In the genomic region with DNA sequence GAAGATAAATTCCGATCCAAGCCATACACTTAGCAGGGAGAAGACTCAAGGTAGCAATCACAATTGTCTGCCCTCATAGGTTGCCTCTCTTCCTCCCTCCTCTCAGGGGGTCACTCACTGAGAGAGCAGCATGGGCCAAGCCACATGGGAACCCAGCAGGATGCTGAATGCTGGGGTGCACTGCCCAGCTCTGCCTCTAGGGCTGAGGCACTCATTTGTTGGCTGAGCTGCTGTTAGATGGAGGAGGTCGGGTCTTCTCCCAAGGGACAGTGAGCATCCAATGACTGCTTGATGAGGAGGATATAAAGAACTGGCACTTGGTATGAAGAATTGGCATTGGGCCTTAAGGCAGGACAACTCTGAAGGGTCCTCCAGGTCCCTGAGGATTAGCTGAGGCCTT, we compare ENCODE assay signal across 10 cellular contexts.
A peak's percentile ranks its signal among the peaks of the same experiment; 100 is the strongest.
DNase-seq lines count a peak whose midpoint lies in the region; ATAC-seq, FAIRE-seq and TF ChIP-seq lines count a peak whose summit lies in the region.
"Had no signal": no experiment of that assay in that cellular context is flagged by ENCODE, and none has a peak within 500 bp of the region (broad histone marks: within the 10 kb centered on the region; RNA-seq: fewer than 3 reads in every experiment).

No MANE protein-coding gene starts in this region.

- no peak overlapping the region for H2BK15ac ChIP-seq in H1 (ENCODE audit: low read length)

- peaks cover 0 to 6% (median 0%) of the 10 kb centered on the region in 4 experiments; a peak in 1 of 7 replicates for H3K4me1 ChIP-seq in H1 (replicated peaks in 1 of 4; ENCODE audit: control insufficient read depth in 3 of 4, insufficient read depth in 4 of 4, low read length in 3 of 4)
- no peaks in the 10 kb centered on the region for H3K4me1 ChIP-seq in uterus
- H3K4me1 ChIP-seq: left lung had no signal

- ATAC-seq in stimulated activated naive CD8-positive, alpha-beta T cell treated with anti-CD3 and anti-CD28 coated beads, Interleukin-15, amount 100 ng/mL, for 72 hours: peak; percentile 53
- ATAC-seq in stimulated activated naive CD8-positive, alpha-beta T cell treated with anti-CD3 and anti-CD28 coated beads, Interleukin-15, Interleukin-2, amounts not matched to agents 100 U/mL and 50 U/mL, for 24 hours: no peak
- ATAC-seq: left lung had no signal

- no peaks in the 10 kb centered on the region for H3K23me2 ChIP-seq in H1 (ENCODE audit: low read depth, low read length)

- intact Hi-C loops in posterior vena cava (cut with DNase I) (no loop called here), uterus (cut with DNase I; ENCODE audit: low total_unique reads) (no loop called here)

- H3K27ac ChIP-seq in H1 (ENCODE audit: low read depth, low read length) (no peak overlapping the region), uterus (no peak overlapping the region)
- H3K27ac ChIP-seq: left lung, SJSA1 had no signal

- no peak for DNase-seq in stimulated activated naive CD8-positive, alpha-beta T cell treated with anti-CD3 and anti-CD28 coated beads, Interleukin-15, amount 100 ng/mL, for 72 hours
- no peak for DNase-seq in stimulated activated naive CD8-positive, alpha-beta T cell treated with anti-CD3 and anti-CD28 coated beads, Interleukin-15, Interleukin-2, amounts not matched to agents 100 U/mL and 50 U/mL, for 24 hours
- DNase-seq in Jurkat, Clone E6-1 (ENCODE audit: low read depth, low spot score): peak; percentile 23
- DNase-seq in H1 (ENCODE audit: low read depth in 1 of 2, low spot score in 2 of 2) (peak in 1 of 2 experiments; percentile 75), posterior vena cava (ENCODE audit: low spot score) (no peak), GM10248 (ENCODE audit: extremely low spot score) (no peak), uterus (no peak)
- DNase-seq in stimulated activated CD4-positive, alpha-beta T cell treated with anti-CD3 and anti-CD28 coated beads, Interleukin-12 subunit alpha, Interleukin-12 subunit beta, amount 100 ng/mL, for 4 hours: no peak
- DNase-seq: left lung had no signal

- peak overlapping the region in 1 of 2 donors; percentile 30 for H3K27ac Mint-ChIP-seq in stimulated activated naive CD8-positive, alpha-beta T cell treated with anti-CD3 and anti-CD28 coated beads, Interleukin-15, amount 100 ng/mL, for 72 hours

- POLR2A ChIA-PET in H1 (lab: Charles Lee; ENCODE audit: partially characterized antibody) (interaction anchor here (1.0 kb wide), 1 partner anchor 142 kb away, joined by 3 read pairs; no protein-coding TSS in a partner anchor), GM10248 (lab: Yijun Ruan, JAX) (no interaction called here)

- no peak overlapping the region for H2BK5ac ChIP-seq in H1 (ENCODE audit: low read depth, low read length)

- no peak overlapping the region for H2AK5ac ChIP-seq in H1 (ENCODE audit: low read depth, low read length)

- TF ChIP-seq POLR2A in H1 (IDR thresholded peaks at IDR 0.05; ENCODE audit: control extremely low read depth in 1 of 2, low read depth in 2 of 2, low read length in 2 of 2) (no peak), uterus (IDR thresholded peaks at IDR 0.05) (no peak)

- no peaks in the 10 kb centered on the region for H3K79me1 ChIP-seq in H1 (ENCODE audit: low read depth, low read length)

- H3K4me1 Mint-ChIP-seq in stimulated activated naive CD8-positive, alpha-beta T cell treated with anti-CD3 and anti-CD28 coated beads, Interleukin-15, amount 100 ng/mL, for 72 hours: no peaks in the 10 kb centered on the region

- H3K18ac ChIP-seq in H1 (ENCODE audit: extremely low read depth, low read length): no peak overlapping the region

- FAIRE-seq in H1 (lab: Jason Lieb, UNC): peak; percentile 19

- no peak overlapping the region for H3K9ac ChIP-seq in H1 (replicated peaks in 1 of 4; ENCODE audit: extremely low read depth in 1 of 4, low read depth in 3 of 4, low read length in 3 of 4)

- H2BK20ac ChIP-seq in H1 (ENCODE audit: low read length): no peak overlapping the region

- no peaks in the 10 kb centered on the region; a peak in 1 of 7 replicates for H3K27me3 ChIP-seq in H1 (replicated peaks in 1 of 4; ENCODE audit: control insufficient read depth in 3 of 4, extremely low read depth in 1 of 4, insufficient read depth in 3 of 4, low read length in 3 of 4)
- H3K27me3 ChIP-seq in uterus: no peaks in the 10 kb centered on the region
- H3K27me3 ChIP-seq: left lung, SJSA1 had no signal

- no peak overlapping the region for H2BK120ac ChIP-seq in H1 (replicated peaks; ENCODE audit: low read depth, low read length)

- no peak overlapping the region for H3K14ac ChIP-seq in H1 (ENCODE audit: insufficient read length)

- WGBS in H1 (ENCODE audit: extremely low coverage in 1 of 2, insufficient coverage in 1 of 2, insufficient read length in 1 of 2, insufficient replicate concordance in 2 of 2, low coverage in 1 of 2, low lambda C conversion rate in 2 of 2, missing lambda C conversion rate in 1 of 2), 2 experiments: 94% methylated on average over 2 of the region's 2 CpGs; no CpG with 5 or more reads in 1 of the 2 experiments

- no peak overlapping the region for H2AFZ ChIP-seq in H1 (ENCODE audit: low read length)

- no peak overlapping the region for H3K23ac ChIP-seq in H1 (ENCODE audit: insufficient read length)

- H4K20me1 ChIP-seq in H1 (replicated peaks in 1 of 2; ENCODE audit: control insufficient read depth in 1 of 2, insufficient read depth in 2 of 2, low read length in 2 of 2): peaks cover 0 to 1% of the 10 kb centered on the region in 2 experiments

- H3K27me3 Mint-ChIP-seq in stimulated activated naive CD8-positive, alpha-beta T cell treated with anti-CD3 and anti-CD28 coated beads, Interleukin-15, amount 100 ng/mL, for 72 hours: no peaks in the 10 kb centered on the region

- peak; percentile 58 to 86 (median 82) for TF ChIP-seq CTCF in H1 (IDR thresholded peaks at IDR 0.05; ENCODE audit: control extremely low read depth in 1 of 3, insufficient read depth in 1 of 3, low read depth in 1 of 3, low read length in 3 of 3)
- TF ChIP-seq CTCF in GM10248 (IDR thresholded peaks at IDR 0.05; ENCODE audit: control extremely low read depth, extremely low read depth, low read depth, missing control alignments): no peak
- no peak for TF ChIP-seq CTCF in uterus (IDR thresholded peaks at IDR 0.05)

- CTCF ChIA-PET in H1 (lab: Charles Lee; ENCODE audit: partially characterized antibody): interaction anchor here (0.5 to 2.2 kb wide), 12 partner anchors 10 to 840 kb away, joined by 3 to 9 read pairs (median 3); no protein-coding TSS in a partner anchor
- CTCF ChIA-PET in GM10248 (lab: Yijun Ruan, JAX): no interaction called here

- H4K8ac ChIP-seq in H1 (ENCODE audit: extremely low read depth, insufficient read depth, low read length): no peak overlapping the region

- H2BK12ac ChIP-seq in H1 (ENCODE audit: low read depth, low read length): no peak overlapping the region

- H3K79me2 ChIP-seq in H1 (ENCODE audit: control insufficient read depth in 1 of 2, insufficient read depth in 2 of 2, low read length in 2 of 2): no peaks in the 10 kb centered on the region

- no peak overlapping the region for H3K56ac ChIP-seq in H1 (replicated peaks; ENCODE audit: insufficient read length, low read depth, low read length)

- H3K4me3 Mint-ChIP-seq in stimulated activated naive CD8-positive, alpha-beta T cell treated with anti-CD3 and anti-CD28 coated beads, Interleukin-15, amount 100 ng/mL, for 72 hours: no peak overlapping the region

- peak; percentile 59 to 71 for TF ChIP-seq RAD21 in H1 (IDR thresholded peaks at IDR 0.05 in 1 of 2, conservative IDR thresholded peaks at IDR 0.05 in 1 of 2; ENCODE audit: low read depth in 2 of 2, low read length in 2 of 2)

- H3K4me3 ChIP-seq in Jurkat, Clone E6-1 (ENCODE audit: low read length): no peak overlapping the region
- H3K4me3 ChIP-seq in H1 (ENCODE audit: extremely low read depth in 1 of 4, insufficient read depth in 2 of 4, low read depth in 3 of 4, low read length in 4 of 4): no peak overlapping the region
- H3K4me3 ChIP-seq in uterus: no peak overlapping the region
- H3K4me3 ChIP-seq: left lung, SJSA1 had no signal

- no peaks in the 10 kb centered on the region for H3K9me3 Mint-ChIP-seq in stimulated activated naive CD8-positive, alpha-beta T cell treated with anti-CD3 and anti-CD28 coated beads, Interleukin-15, amount 100 ng/mL, for 72 hours

- H4K5ac ChIP-seq in H1 (ENCODE audit: insufficient read length, low read depth, low read length): no peak overlapping the region

- no peak overlapping the region for H3K4me2 ChIP-seq in H1 (ENCODE audit: insufficient read depth in 1 of 2, low read depth in 2 of 2, low read length in 2 of 2)

- no peaks in the 10 kb centered on the region for H3K36me3 ChIP-seq in H1 (ENCODE audit: control insufficient read depth in 2 of 4, insufficient read depth in 4 of 4, low read length in 3 of 4)
- H3K36me3 ChIP-seq in uterus: no peaks in the 10 kb centered on the region
- H3K36me3 ChIP-seq: left lung, SJSA1 had no signal

- H3K4ac ChIP-seq in H1 (replicated peaks; ENCODE audit: insufficient read length, low read depth, low read length): no peak overlapping the region

- no peak overlapping the region for H4K91ac ChIP-seq in H1 (replicated peaks; ENCODE audit: insufficient read length, low read length)

- H3K9me3 ChIP-seq in H1 (ENCODE audit: insufficient read depth in 2 of 2, low read depth in 1 of 2, low read length in 1 of 2) (no peaks in the 10 kb centered on the region), uterus (no peaks in the 10 kb centered on the region)
- H3K9me3 ChIP-seq: left lung, SJSA1 had no signal

- no peak for TF ChIP-seq EP300 in H1 (IDR thresholded peaks at IDR 0.05; ENCODE audit: borderline replicate concordance in 1 of 2, low read depth in 2 of 2, low read length in 2 of 2)

TF ChIP-seq in H1, 55 proteins besides CTCF, POLR2A, EP300 and RAD21:
- TF ChIP-seq TEAD4 (IDR thresholded peaks at IDR 0.05; ENCODE audit: low read depth, low read length): 0 out of 2 replicates have a peak, but pooled peaks have one; percentile 29
- TF ChIP-seq, protein P1, sequence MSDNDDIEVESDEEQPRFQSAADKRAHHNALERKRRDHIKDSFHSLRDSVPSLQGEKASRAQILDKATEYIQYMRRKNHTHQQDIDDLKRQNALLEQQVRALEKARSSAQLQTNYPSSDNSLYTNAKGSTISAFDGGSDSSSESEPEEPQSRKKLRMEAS (IDR thresholded peaks at IDR 0.05): peak; percentile 86
- TF ChIP-seq MAFK (IDR thresholded peaks at IDR 0.05; ENCODE audit: low read depth, low read length): no peak

Comparison
In these comparisons a context has a peak if more than half of its experiments do, and no peak if none do; other contexts are left out.
1. CTCF ChIP-seq: peak in H1 (3 of 3); none in GM10248 (single experiment) and uterus (0 of 4).